8 cellular contexts compared by ENCODE assay signal in the genomic region with DNA sequence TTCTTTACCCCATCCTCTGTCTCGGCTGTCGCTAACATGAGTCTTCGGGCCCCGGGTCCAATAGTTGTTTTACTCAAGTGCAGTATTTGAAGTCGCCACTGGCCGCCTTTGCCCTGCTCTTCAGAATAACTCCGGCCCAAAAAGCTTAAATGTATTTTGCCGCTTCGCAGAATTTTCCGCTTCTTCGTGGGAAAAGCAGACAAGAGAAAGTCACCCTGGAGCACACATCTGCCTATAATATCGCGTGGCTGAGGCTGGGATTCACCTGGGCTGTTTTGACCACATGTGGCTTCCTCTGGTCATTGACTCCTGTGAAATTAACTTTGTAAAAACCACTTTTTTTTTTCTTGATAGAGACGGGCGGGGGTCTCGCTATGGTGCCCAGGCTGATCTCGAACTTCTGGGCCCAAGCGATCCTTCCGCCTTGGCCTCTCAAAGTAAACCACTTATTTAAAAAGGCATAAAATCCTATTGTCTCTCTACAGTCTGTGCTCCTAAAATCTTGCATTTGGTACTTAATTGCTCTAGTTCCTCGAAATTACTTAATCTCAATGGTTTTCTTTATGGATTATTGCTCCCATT. TPM values are rescaled to one million over a fixed set of nuclear protein-coding genes. Genes with fewer than 3 reads are reported as not detected.
DNase-seq lines count a peak whose midpoint lies in the region; ATAC-seq and TF ChIP-seq lines count a peak whose summit lies in the region.

No MANE protein-coding gene starts in this region.

- H3K27ac Mint-ChIP-seq in activated T-helper 17 cell treated with anti-CD3 and anti-CD28 coated beads, Interleukin-2, amount 50 U/mL, for 72 hours = peak overlapping the region; percentile 89
- peak overlapping the region; percentile 87 to 96 (median 93) for H3K27ac Mint-ChIP-seq in immature natural killer cell

- peak; percentile 5 for ATAC-seq in HG03095 (IDR thresholded peaks at IDR 0.05; ENCODE audit: unreplicated experiment)
- no peak for ATAC-seq in activated T-helper 17 cell treated with anti-CD3 and anti-CD28 coated beads, Interleukin-2, amount 50 U/mL, for 72 hours (replicated peaks)
- ATAC-seq in GM19397 (IDR thresholded peaks at IDR 0.05; ENCODE audit: unreplicated experiment) = no peak

- TF ChIP-seq POLR2A in stomach (IDR thresholded peaks at IDR 0.05) = no peak

- H3K9me3 Mint-ChIP-seq in activated T-helper 17 cell treated with anti-CD3 and anti-CD28 coated beads, Interleukin-2, amount 50 U/mL, for 72 hours = no peaks in the 10 kb centered on the region
- no peaks in the 10 kb centered on the region for H3K9me3 Mint-ChIP-seq in immature natural killer cell

- no peaks in the 10 kb centered on the region for H3K27me3 ChIP-seq in stomach

- peak overlapping the region; percentile 87 to 94 (median 90) for H3K27ac ChIP-seq in stomach

- no peak for TF ChIP-seq EP300 in stomach (IDR thresholded peaks at IDR 0.05)

- no peak for TF ChIP-seq CTCF in stomach (IDR thresholded peaks at IDR 0.05)

- no peaks in the 10 kb centered on the region for H3K9me3 ChIP-seq in stomach

- peaks cover 0 to 10% (median 0%) of the 10 kb centered on the region in 4 donors for H3K36me3 ChIP-seq in stomach

- peaks cover 16 to 33% (median 25%) of the 10 kb centered on the region in 4 donors for H3K4me1 ChIP-seq in stomach

- peak overlapping the region; percentile 65 to 97 (median 82) for H3K4me3 ChIP-seq in stomach

- DNase-seq in NCI-H82 (lab: John Stamatoyannopoulos, UW) (peak; percentile 28), NCI-H82 treated with DMSO at 0.1 percent for 48 hours (lab: John Stamatoyannopoulos, UW; ENCODE audit: unreplicated experiment) (no peak), immature natural killer cell (peak in 1 of 3 donors; percentile 31), stomach (no peak)
- no peak for DNase-seq in activated CD4-positive, alpha-beta T cell treated with anti-CD3 and anti-CD28 coated beads for 4 hours

- H3K27me3 Mint-ChIP-seq in activated T-helper 17 cell treated with anti-CD3 and anti-CD28 coated beads, Interleukin-2, amount 50 U/mL, for 72 hours = no peaks in the 10 kb centered on the region
- peaks cover 12 to 16% (median 13%) of the 10 kb centered on the region in 3 donors for H3K27me3 Mint-ChIP-seq in immature natural killer cell (ENCODE audit: low read depth in 3 of 3)

- peaks cover 29% of the 10 kb centered on the region for H3K4me1 Mint-ChIP-seq in activated T-helper 17 cell treated with anti-CD3 and anti-CD28 coated beads, Interleukin-2, amount 50 U/mL, for 72 hours
- peaks cover 32 to 50% of the 10 kb centered on the region in 2 donors for H3K4me1 Mint-ChIP-seq in immature natural killer cell

- intact Hi-C loops in stomach (cut with DNase I; ENCODE audit: low total_unique reads) = no loop called here

- WGBS in stomach, 5 donors = 7 to 12% (median 8%) methylated on average over 20 of the region's 20 CpGs

- peaks cover 31% of the 10 kb centered on the region for H3K36me3 Mint-ChIP-seq in activated T-helper 17 cell treated with anti-CD3 and anti-CD28 coated beads, Interleukin-2, amount 50 U/mL, for 72 hours (ENCODE audit: low read depth)
- H3K36me3 Mint-ChIP-seq in immature natural killer cell = peaks cover 4 to 5% (median 4%) of the 10 kb centered on the region in 3 donors

- H3K4me3 Mint-ChIP-seq in activated T-helper 17 cell treated with anti-CD3 and anti-CD28 coated beads, Interleukin-2, amount 50 U/mL, for 72 hours = peak overlapping the region; percentile 83
- H3K4me3 Mint-ChIP-seq in immature natural killer cell = peak overlapping the region; percentile 86 to 95 (median 93)

RNA-seq across cellular contexts. Expression of gene CNOT10, which starts 0.7 kb away (rescaled TPM):
- 10 to 100 TPM; 58.9 to 68.1 TPM for total RNA-seq in activated T-helper 17 cell treated with anti-CD3 and anti-CD28 coated beads, Interleukin-2, amount 50 U/mL, for 72 hours
- polyA plus RNA-seq in immature natural killer cell (10 to 100 TPM; 23.6 to 36.7 (median 26.6) TPM), stomach (10 to 100 TPM; 16.7 to 22.3 (median 18.7) TPM)
- total RNA-seq in stomach = 100 to 1,000 TPM in 1 of 5 donors, 10 to 100 TPM in 4; 10.7 to 436 (median 22.6) TPM
